8 cellular contexts compared by ENCODE assay signal in the genomic region with DNA sequence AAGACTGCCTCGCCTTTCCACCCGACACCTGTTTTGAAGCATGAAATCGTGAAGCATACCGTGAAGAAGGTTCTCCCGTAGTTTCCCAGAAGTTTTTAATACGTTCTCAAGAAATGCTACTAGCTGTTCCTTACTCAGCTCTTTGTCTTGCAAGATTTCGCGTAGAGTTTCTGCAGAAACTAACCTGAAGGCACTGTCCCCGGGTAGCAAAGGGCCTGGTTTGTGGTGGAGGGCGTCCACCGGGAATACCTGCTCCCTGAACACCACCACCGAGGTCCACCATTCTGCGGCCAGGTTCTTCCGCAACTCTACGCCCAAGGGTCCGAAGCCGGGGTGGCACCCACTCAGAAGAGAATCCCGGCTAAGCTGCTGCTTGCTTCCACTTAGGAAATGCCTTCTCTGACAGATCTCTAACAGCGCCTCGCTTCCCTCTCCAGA. TPM values are rescaled to one million over a fixed set of nuclear protein-coding genes. Genes with fewer than 3 reads are reported as not detected.
DNase-seq lines count a peak whose midpoint lies in the region; ATAC-seq and TF ChIP-seq lines count a peak whose summit lies in the region.

No MANE protein-coding gene starts in this region.

- H3K27me3 Mint-ChIP-seq in activated T-helper 17 cell treated with anti-CD3 and anti-CD28 coated beads, Interleukin-2, amount 50 U/mL, for 72 hours, result no peaks in the 10 kb centered on the region
- peaks cover 20 to 48% (median 46%) of the 10 kb centered on the region in 3 donors for H3K27me3 Mint-ChIP-seq in immature natural killer cell (ENCODE audit: low read depth in 3 of 3)

- peak overlapping the region; percentile 98 for H3K4me3 Mint-ChIP-seq in activated T-helper 17 cell treated with anti-CD3 and anti-CD28 coated beads, Interleukin-2, amount 50 U/mL, for 72 hours
- peak overlapping the region; percentile 100 for H3K4me3 Mint-ChIP-seq in immature natural killer cell

- no peak for TF ChIP-seq EP300 in suprapubic skin (IDR thresholded peaks at IDR 0.05)

- H3K4me1 ChIP-seq in cardiac muscle cell (ENCODE audit: low read depth) (peaks cover 11% of the 10 kb centered on the region), suprapubic skin (peaks cover 67% of the 10 kb centered on the region)

- peaks cover 88% of the 10 kb centered on the region for H3K36me3 Mint-ChIP-seq in activated T-helper 17 cell treated with anti-CD3 and anti-CD28 coated beads, Interleukin-2, amount 50 U/mL, for 72 hours (ENCODE audit: low read depth)
- peaks cover 8 to 34% (median 29%) of the 10 kb centered on the region in 3 donors for H3K36me3 Mint-ChIP-seq in immature natural killer cell

- H3K4me3 ChIP-seq in cardiac muscle cell, result peak overlapping the region; percentile 48
- H3K4me3 ChIP-seq in suprapubic skin, result peak overlapping the region; percentile 80

- peaks cover 41% of the 10 kb centered on the region for H3K36me3 ChIP-seq in cardiac muscle cell
- H3K36me3 ChIP-seq in suprapubic skin, result peaks cover 41% of the 10 kb centered on the region

- TF ChIP-seq CTCF in cardiac muscle cell (IDR thresholded peaks at IDR 0.05; ENCODE audit: low read depth, low read length) (no peak), suprapubic skin (IDR thresholded peaks at IDR 0.05) (no peak)

- H3K27me3 ChIP-seq in cardiac muscle cell, result no peaks in the 10 kb centered on the region
- H3K27me3 ChIP-seq in suprapubic skin, result no peaks in the 10 kb centered on the region

- H3K27ac Mint-ChIP-seq in activated T-helper 17 cell treated with anti-CD3 and anti-CD28 coated beads, Interleukin-2, amount 50 U/mL, for 72 hours, result peak overlapping the region; percentile 100
- peak overlapping the region; percentile 97 to 100 (median 99) for H3K27ac Mint-ChIP-seq in immature natural killer cell

- no peaks in the 10 kb centered on the region for H3K9me3 Mint-ChIP-seq in activated T-helper 17 cell treated with anti-CD3 and anti-CD28 coated beads, Interleukin-2, amount 50 U/mL, for 72 hours
- H3K9me3 Mint-ChIP-seq in immature natural killer cell, result no peaks in the 10 kb centered on the region

- TF ChIP-seq POLR2A in suprapubic skin (IDR thresholded peaks at IDR 0.05), result no peak

- H3K4me1 Mint-ChIP-seq in activated T-helper 17 cell treated with anti-CD3 and anti-CD28 coated beads, Interleukin-2, amount 50 U/mL, for 72 hours, result peaks cover 35% of the 10 kb centered on the region
- H3K4me1 Mint-ChIP-seq in immature natural killer cell, result peaks cover 62 to 85% of the 10 kb centered on the region in 2 donors

- under 1% methylated on average over 14 of the region's 20 CpGs for WGBS in suprapubic skin

- DNase-seq in cardiac muscle cell (ENCODE audit: low read depth in 1 of 2, low spot score in 1 of 2) (peak in 1 of 2 donors; percentile 79), left cardiac atrium (no peak), immature natural killer cell (no peak), suprapubic skin (ENCODE audit: low spot score in 2 of 2) (no peak), NCI-H146 (lab: John Stamatoyannopoulos, UW) (no peak), cerebellar nuclear complex (lab: John Stamatoyannopoulos, UW) (no peak)

- ATAC-seq in left cardiac atrium (no peak), HG02840 (IDR thresholded peaks at IDR 0.05; ENCODE audit: low FRiP score, unreplicated experiment) (no peak)
- no peak for ATAC-seq in activated T-helper 17 cell treated with anti-CD3 and anti-CD28 coated beads, Interleukin-2, amount 50 U/mL, for 72 hours (replicated peaks)

- intact Hi-C loops in left cardiac atrium (cut with DNase I), result no loop called here

- H3K9me3 ChIP-seq in cardiac muscle cell (ENCODE audit: low read depth), result no peaks in the 10 kb centered on the region
- H3K9me3 ChIP-seq in suprapubic skin, result no peaks in the 10 kb centered on the region

- H3K27ac ChIP-seq in cardiac muscle cell, result peak overlapping the region; percentile 86
- peak overlapping the region; percentile 71 for H3K27ac ChIP-seq in suprapubic skin

RNA-seq across cellular contexts. Expression of a gene that starts 0.5 kb away (rescaled TPM):
- 8.1 and 17.0 TPM in 2 replicates for total RNA-seq in cardiac muscle cell
- 22.2 and 32.9 TPM in 2 replicates for polyA plus RNA-seq in cardiac muscle cell
- 1 to 10 TPM; 6.6 to 7.7 TPM for total RNA-seq in left cardiac atrium
- 10 to 100 TPM; 38.8 to 40.9 TPM for total RNA-seq in activated T-helper 17 cell treated with anti-CD3 and anti-CD28 coated beads, Interleukin-2, amount 50 U/mL, for 72 hours
- 10 to 100 TPM in 1 of 3 donors, 1 to 10 TPM in 2; 3.4 to 10.7 (median 4.3) TPM for polyA plus RNA-seq in immature natural killer cell
- total RNA-seq in suprapubic skin, result 10 to 100 TPM in 1 of 4 donors, 1 to 10 TPM in 3; 2.7 to 23.2 (median 5.0) TPM

RNA-seq across cellular contexts. Expression of a gene that starts 9.7 kb away (rescaled TPM):
- total RNA-seq in cardiac muscle cell (726 and 1,000 TPM in 2 replicates), left cardiac atrium (100 to 1,000 TPM; 390 to 549 TPM), suprapubic skin (1,000 to 10,000 TPM in 1 of 4 donors, 100 to 1,000 TPM in 3; 532 to 1,402 (median 922) TPM)
- polyA plus RNA-seq in cardiac muscle cell (591 and 639 TPM in 2 replicates), immature natural killer cell (1,000 to 10,000 TPM in 2 of 3 donors, 100 to 1,000 TPM in 1; 902 to 1,477 (median 1,071) TPM)
- 100 to 1,000 TPM; 485 to 742 TPM for total RNA-seq in activated T-helper 17 cell treated with anti-CD3 and anti-CD28 coated beads, Interleukin-2, amount 50 U/mL, for 72 hours

RNA-seq across cellular contexts. Expression of a gene that starts 10.4 kb away (rescaled TPM):
- 28.1 and 40.3 TPM in 2 replicates for total RNA-seq in cardiac muscle cell
- 29.1 and 31.3 TPM in 2 replicates for polyA plus RNA-seq in cardiac muscle cell
- total RNA-seq in left cardiac atrium, result 10 to 100 TPM; 13.6 to 21.8 TPM
- total RNA-seq in activated T-helper 17 cell treated with anti-CD3 and anti-CD28 coated beads, Interleukin-2, amount 50 U/mL, for 72 hours, result 10 to 100 TPM; 45.3 to 63.4 TPM
- polyA plus RNA-seq in immature natural killer cell, result 10 to 100 TPM in 1 of 3 donors, 1 to 10 TPM in 2; 7.1 to 12.7 (median 7.5) TPM
- 100 to 1,000 TPM in 1 of 4 donors, 10 to 100 TPM in 3; 46.8 to 200 (median 61.5) TPM for total RNA-seq in suprapubic skin

RNA-seq across cellular contexts. Expression of a gene that starts 47.5 kb away (rescaled TPM):
- total RNA-seq in cardiac muscle cell (not detected in 2 replicates), left cardiac atrium (10 to 100 TPM in 1 of 2 donors, 1 to 10 TPM in 1; 5.0 to 13.7 TPM), suprapubic skin (under 1 TPM in 2 of 4 donors, not detected in 2; 0.45 to 0.57 TPM)
- polyA plus RNA-seq in cardiac muscle cell (not detected in 2 replicates), immature natural killer cell (1 to 10 TPM in 2 of 3 donors, not detected in 1; 1.8 to 9.6 TPM)
- total RNA-seq in activated T-helper 17 cell treated with anti-CD3 and anti-CD28 coated beads, Interleukin-2, amount 50 U/mL, for 72 hours, result not detected
